ENCODE assay signal across 28 cellular contexts in the genomic region with DNA sequence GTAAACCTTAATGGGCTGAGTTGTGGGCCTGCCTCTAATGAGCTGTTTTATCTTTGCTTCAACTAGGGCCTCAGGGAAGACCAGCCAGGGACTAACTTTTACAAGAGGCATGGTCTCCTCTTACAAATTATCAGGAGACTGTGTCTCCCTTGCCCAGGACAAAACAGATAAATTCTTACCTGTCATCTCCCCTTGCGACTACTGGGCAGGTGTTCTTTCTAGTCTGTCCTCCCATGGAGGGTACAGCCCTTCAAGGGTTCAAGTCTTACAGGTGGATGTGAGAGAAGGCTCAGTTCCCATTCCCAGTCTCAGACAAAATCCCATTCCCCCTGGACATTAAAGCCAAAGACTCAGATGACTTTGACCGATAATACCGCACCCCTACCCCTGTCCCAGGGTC. TPM values are rescaled to one million over a fixed set of nuclear protein-coding genes. Genes with fewer than 3 reads are reported as not detected.
DNase-seq lines count a peak whose midpoint lies in the region; ATAC-seq and TF ChIP-seq lines count a peak whose summit lies in the region.
"Had no signal": no experiment of that assay in that cellular context is flagged by ENCODE, and none has a peak within 500 bp of the region (broad histone marks: within the 10 kb centered on the region; RNA-seq: fewer than 3 reads in every experiment).

No MANE protein-coding gene starts in this region.

- H3K18ac ChIP-seq in mesendoderm (ENCODE audit: low read length), result no peak overlapping the region

- H3K23ac ChIP-seq in mesendoderm (ENCODE audit: low read length), result peak overlapping the region; percentile 37

- no peak overlapping the region for H4K5ac ChIP-seq in mesendoderm (ENCODE audit: low read length)

- peak overlapping the region; percentile 17; the same call in 1 of the 2 replicates for H3K27ac Mint-ChIP-seq in GM23338
- peak overlapping the region; percentile 23 for H3K27ac Mint-ChIP-seq in activated CD8-positive, alpha-beta T cell treated with anti-CD3 and anti-CD28 coated beads, Interleukin-2, amount 10 ng/mL, durations not matched to agents 7 days and 5 days
- peak overlapping the region; percentile 19 for H3K27ac Mint-ChIP-seq in stimulated activated effector memory CD8-positive, alpha-beta T cell treated with anti-CD3 and anti-CD28 coated beads, Interleukin-12 subunit alpha, Interleukin-12 subunit beta, amount 100 ng/mL, for 72 hours
- H3K27ac Mint-ChIP-seq: CD8-positive, alpha-beta T cell had no signal

- no peak overlapping the region for H3K56ac ChIP-seq in mesendoderm (ENCODE audit: low read length)

- H3F3A ChIP-seq in GM23338 (replicated peaks; ENCODE audit: low read depth), result no peaks in the 10 kb centered on the region

- H3K36me3 ChIP-seq in GM23338 (ENCODE audit: insufficient read depth) (no peaks in the 10 kb centered on the region), mesendoderm (ENCODE audit: control insufficient read depth, insufficient read depth, low read length) (peaks cover 2% of the 10 kb centered on the region)

- peaks cover 13% of the 10 kb centered on the region; the same call in 2 of the 3 replicates for H3K36me3 Mint-ChIP-seq in GM23338 (ENCODE audit: low read depth)
- H3K36me3 Mint-ChIP-seq in activated CD8-positive, alpha-beta T cell treated with anti-CD3 and anti-CD28 coated beads, Interleukin-2, amount 10 ng/mL, durations not matched to agents 7 days and 5 days (ENCODE audit: low read depth), result peaks cover 30% of the 10 kb centered on the region
- H3K36me3 Mint-ChIP-seq in stimulated activated effector memory CD8-positive, alpha-beta T cell treated with anti-CD3 and anti-CD28 coated beads, Interleukin-12 subunit alpha, Interleukin-12 subunit beta, amount 100 ng/mL, for 72 hours, result peaks cover 6% of the 10 kb centered on the region

- H3K27ac ChIP-seq in GM23338 (ENCODE audit: low read depth) (no peak overlapping the region; the same call in 1 of the 2 replicates), mesendoderm (ENCODE audit: low read depth, low read length) (peak overlapping the region; percentile 20)
- H3K27ac ChIP-seq: BLaER1 treated with 17β-estradiol and CSF1 and Interleukin-3, amounts not matched to agents 10 nM and 100 nM; RWPE1; SK-N-MC had no signal

- POLR2A ChIA-PET in activated CD8-positive, alpha-beta T cell treated with anti-CD3 and anti-CD28 coated beads, Interleukin-2, amount 10 ng/mL, durations not matched to agents 7 days and 5 days (lab: Charles Lee), result no interaction called here

- peaks cover 2% of the 10 kb centered on the region for H3K27me3 Mint-ChIP-seq in GM23338 (ENCODE audit: insufficient read depth, low read depth, poor library complexity)
- no peaks in the 10 kb centered on the region for H3K27me3 Mint-ChIP-seq in activated CD8-positive, alpha-beta T cell treated with anti-CD3 and anti-CD28 coated beads, Interleukin-2, amount 10 ng/mL, durations not matched to agents 7 days and 5 days (ENCODE audit: low read depth)

- no peak for DNase-seq in GM23338 (ENCODE audit: low spot score)
- DNase-seq in activated CD8-positive, alpha-beta T cell treated with anti-CD3 and anti-CD28 coated beads, Interleukin-2, amount 10 ng/mL, durations not matched to agents 7 days and 5 days, result no peak
- DNase-seq in mesendoderm, result no peak
- DNase-seq in stimulated activated effector memory CD8-positive, alpha-beta T cell treated with anti-CD3 and anti-CD28 coated beads, Interleukin-12 subunit alpha, Interleukin-12 subunit beta, amount 100 ng/mL, for 72 hours (ENCODE audit: low spot score in 2 of 2), result no peak
- DNase-seq in activated CD4-positive, CD25-positive, alpha-beta regulatory T cell (lab: John Stamatoyannopoulos, UW), result no peak
- no peak for DNase-seq in putamen (ENCODE audit: low spot score)
- DNase-seq in SHP77 treated with DMSO at 0.1 percent for 48 hours (lab: John Stamatoyannopoulos, UW), result no peak
- DNase-seq: CD8-positive, alpha-beta T cell; DMS 273 treated with DMSO at 0.1 percent for 48 hours; DMS79; EL; KG1; MG63; NCI-H1105 treated with DMSO at 0.1 percent for 48 hours; NCI-H146; NCI-H2029; NCI-H446 treated with DMSO at 0.1 percent for 48 hours; NCI-H526; NCI-H82; SIG-M5; SW 1271 had no signal

- H3K79me2 ChIP-seq in GM23338 (replicated peaks; ENCODE audit: insufficient read depth), result peaks cover 97% of the 10 kb centered on the region
- H3K79me2 ChIP-seq in mesendoderm (ENCODE audit: control insufficient read depth, insufficient read depth, low read length), result peaks cover 67% of the 10 kb centered on the region

- WGBS in mesendoderm (ENCODE audit: extremely low coverage, insufficient coverage, low lambda C conversion rate), result no CpG with 5 or more reads among the region's 3 CpGs

- H3K4me2 ChIP-seq in GM23338 (no peak overlapping the region), mesendoderm (ENCODE audit: low read length) (no peak overlapping the region)

- no peak overlapping the region for H4K8ac ChIP-seq in mesendoderm (ENCODE audit: low read depth, low read length)

- TF ChIP-seq CTCF in GM23338 (conservative IDR thresholded peaks at IDR 0.05; ENCODE audit: low read depth in 2 of 2), result no peak

- CTCF ChIA-PET in activated CD8-positive, alpha-beta T cell treated with anti-CD3 and anti-CD28 coated beads, Interleukin-2, amount 10 ng/mL, durations not matched to agents 7 days and 5 days (lab: Charles Lee), result interaction anchor here (6.1 kb wide), 1 partner anchor 14 kb away, joined by 39 read pairs; a partner anchor contains a TSS

- H4K20me1 ChIP-seq in GM23338 (replicated peaks; ENCODE audit: insufficient read depth), result peaks cover 23% of the 10 kb centered on the region

- no peak overlapping the region for H3K4ac ChIP-seq in mesendoderm (ENCODE audit: low read depth, low read length)

- H2BK15ac ChIP-seq in mesendoderm (replicated peaks; ENCODE audit: low read depth), result no peak overlapping the region

- H3K4me1 Mint-ChIP-seq in GM23338, result peaks cover 67% of the 10 kb centered on the region
- peaks cover 37% of the 10 kb centered on the region for H3K4me1 Mint-ChIP-seq in activated CD8-positive, alpha-beta T cell treated with anti-CD3 and anti-CD28 coated beads, Interleukin-2, amount 10 ng/mL, durations not matched to agents 7 days and 5 days (ENCODE audit: low read depth)
- H3K4me1 Mint-ChIP-seq in stimulated activated effector memory CD8-positive, alpha-beta T cell treated with anti-CD3 and anti-CD28 coated beads, Interleukin-12 subunit alpha, Interleukin-12 subunit beta, amount 100 ng/mL, for 72 hours, result peaks cover 32% of the 10 kb centered on the region

- H3K9me3 Mint-ChIP-seq in GM23338, result no peaks in the 10 kb centered on the region
- H3K9me3 Mint-ChIP-seq in activated CD8-positive, alpha-beta T cell treated with anti-CD3 and anti-CD28 coated beads, Interleukin-2, amount 10 ng/mL, durations not matched to agents 7 days and 5 days (ENCODE audit: insufficient read depth), result no peaks in the 10 kb centered on the region
- no peaks in the 10 kb centered on the region for H3K9me3 Mint-ChIP-seq in stimulated activated effector memory CD8-positive, alpha-beta T cell treated with anti-CD3 and anti-CD28 coated beads, Interleukin-12 subunit alpha, Interleukin-12 subunit beta, amount 100 ng/mL, for 72 hours
- H3K9me3 Mint-ChIP-seq: CD8-positive, alpha-beta T cell had no signal

- no peak overlapping the region for H2AK5ac ChIP-seq in mesendoderm (ENCODE audit: low read length)

- H3K9ac ChIP-seq in mesendoderm (ENCODE audit: low read length), result no peak overlapping the region
- H3K9ac ChIP-seq: BLaER1 treated with 17β-estradiol and CSF1 and Interleukin-3, amounts not matched to agents 10 nM and 100 nM had no signal

- H3K9me2 ChIP-seq in GM23338 (ENCODE audit: insufficient read depth), result no peaks in the 10 kb centered on the region

- no peak overlapping the region for H2AFZ ChIP-seq in GM23338

- H2BK5ac ChIP-seq in mesendoderm (ENCODE audit: low read length), result no peak overlapping the region

- H3K79me1 ChIP-seq in mesendoderm (ENCODE audit: low read length), result peaks cover 15% of the 10 kb centered on the region

- H3K4me1 ChIP-seq in GM23338 (ENCODE audit: insufficient read depth) (peaks cover 43% of the 10 kb centered on the region), mesendoderm (ENCODE audit: control insufficient read depth, low read depth, low read length) (peaks cover 29% of the 10 kb centered on the region)

- H2BK120ac ChIP-seq in mesendoderm (ENCODE audit: low read depth, low read length), result no peak overlapping the region

- no peak overlapping the region for H3K4me3 ChIP-seq in GM23338
- no peak overlapping the region for H3K4me3 ChIP-seq in mesendoderm (ENCODE audit: low read length)
- H3K4me3 ChIP-seq: BLaER1 treated with 17β-estradiol and CSF1 and Interleukin-3, amounts not matched to agents 10 nM and 100 nM; MG63; SK-N-MC had no signal

- H3K4me3 Mint-ChIP-seq in GM23338, result no peak overlapping the region
- no peak overlapping the region for H3K4me3 Mint-ChIP-seq in activated CD8-positive, alpha-beta T cell treated with anti-CD3 and anti-CD28 coated beads, Interleukin-2, amount 10 ng/mL, durations not matched to agents 7 days and 5 days
- H3K4me3 Mint-ChIP-seq in stimulated activated effector memory CD8-positive, alpha-beta T cell treated with anti-CD3 and anti-CD28 coated beads, Interleukin-12 subunit alpha, Interleukin-12 subunit beta, amount 100 ng/mL, for 72 hours, result no peak overlapping the region
- H3K4me3 Mint-ChIP-seq: CD8-positive, alpha-beta T cell had no signal

- ATAC-seq in GM23338 (no peak), GM21423 (IDR thresholded peaks at IDR 0.05; ENCODE audit: unreplicated experiment) (no peak)
- no peak for ATAC-seq in activated CD8-positive, alpha-beta T cell treated with anti-CD3 and anti-CD28 coated beads, Interleukin-2, amount 10 ng/mL, durations not matched to agents 7 days and 5 days
- no peak for ATAC-seq in stimulated activated effector memory CD8-positive, alpha-beta T cell treated with anti-CD3 and anti-CD28 coated beads, Interleukin-12 subunit alpha, Interleukin-12 subunit beta, amount 100 ng/mL, for 72 hours
- ATAC-seq: CD8-positive, alpha-beta T cell; HCT116 had no signal

- H3K27me3 ChIP-seq in GM23338 (ENCODE audit: insufficient read depth) (no peaks in the 10 kb centered on the region), mesendoderm (ENCODE audit: insufficient read depth, low read length, poor library complexity) (no peaks in the 10 kb centered on the region)
- H3K27me3 ChIP-seq: BLaER1 treated with 17β-estradiol and CSF1 and Interleukin-3, amounts not matched to agents 10 nM and 100 nM; MG63 had no signal

TF ChIP-seq in GM23338, 12 proteins besides CTCF, POLR2A, EP300 and RAD21 (continues in another document):
- no peak for TF ChIP-seq JUNB (IDR thresholded peaks at IDR 0.05; ENCODE audit: unreplicated experiment)

RNA-seq across cellular contexts. Expression of a gene that starts 13.6 kb away (rescaled TPM):
- 105 and 109 TPM in 2 replicates for total RNA-seq in GM23338 (2014; rRNA removed; shearing (Covaris generic))
- 113 and 125 TPM in 2 replicates for polyA plus RNA-seq in GM23338 (2016; fragmentation: Nextera tagmentation; extraction: Ambion mirVana)
- 10 to 100 TPM; 64.3 to 66.7 TPM for total RNA-seq in activated CD8-positive, alpha-beta T cell treated with anti-CD3 and anti-CD28 coated beads, Interleukin-2, amount 10 ng/mL, durations not matched to agents 7 days and 5 days
- 99.7 TPM for polyA plus RNA-seq in mesendoderm (2013, experiment 1 of 2)
- polyA plus RNA-seq in mesendoderm (2013, experiment 2 of 2), result 101 TPM

RNA-seq across cellular contexts. Expression of a gene that starts 31.3 kb away (rescaled TPM):
- not detected in 2 replicates for total RNA-seq in GM23338 (2014; rRNA removed; shearing (Covaris generic))
- not detected in 2 replicates for polyA plus RNA-seq in GM23338 (2016; fragmentation: Nextera tagmentation; extraction: Ambion mirVana)
- not detected for total RNA-seq in activated CD8-positive, alpha-beta T cell treated with anti-CD3 and anti-CD28 coated beads, Interleukin-2, amount 10 ng/mL, durations not matched to agents 7 days and 5 days
- not detected for polyA plus RNA-seq in mesendoderm (2013, experiment 1 of 2)
- not detected for polyA plus RNA-seq in mesendoderm (2013, experiment 2 of 2)
- total RNA-seq: CD8-positive, alpha-beta T cell; H4 had no signal
- polyA plus RNA-seq: AG04450 had no signal
